ENCODE assay signal across 8 cellular contexts in genomic region chr13:73849292-73849691, GRCh38.
DNase-seq lines count a peak whose midpoint lies in the region; ATAC-seq and TF ChIP-seq lines count a peak whose summit lies in the region.

No MANE protein-coding gene starts in this region.

- H3K4me2 ChIP-seq in DND-41 (ENCODE audit: insufficient read depth, low read length), result no peak overlapping the region
- no peak overlapping the region for H3K4me2 ChIP-seq in hepatocyte

- H3K36me3 ChIP-seq in DND-41 (ENCODE audit: insufficient read depth, low read length) (peaks cover 22% of the 10 kb centered on the region), hepatocyte (replicated peaks; ENCODE audit: insufficient read depth, low read depth) (no peaks in the 10 kb centered on the region)

- no peak overlapping the region for H3K4me3 Mint-ChIP-seq in mesothelial cell of epicardium

- H2AFZ ChIP-seq in DND-41 (ENCODE audit: low read depth, low read length), result no peak overlapping the region
- no peak overlapping the region for H2AFZ ChIP-seq in hepatocyte

- no peaks in the 10 kb centered on the region for H3K27me3 Mint-ChIP-seq in mesothelial cell of epicardium (ENCODE audit: low read depth)

- peak; percentile 48 for DNase-seq in DND-41
- peak; percentile 61 for DNase-seq in RKO (ENCODE audit: low spot score)
- DNase-seq in hepatocyte (ENCODE audit: low spot score), result peak; percentile 42
- no peak for DNase-seq in SIG-M5 treated with dmso at 0.1 percent for 504 hours (lab: John Stamatoyannopoulos, UW; ENCODE audit: unreplicated experiment)
- no peak for DNase-seq in mesothelial cell of epicardium (ENCODE audit: low spot score in 2 of 2, unreplicated experiment in 2 of 2)
- DNase-seq in GDM1 (lab: John Stamatoyannopoulos, UW), result no peak

- no peaks in the 10 kb centered on the region for H3K9me3 Mint-ChIP-seq in mesothelial cell of epicardium

- H3K27me3 ChIP-seq in DND-41 (ENCODE audit: insufficient read depth, low read length, poor library complexity), result no peaks in the 10 kb centered on the region
- no peaks in the 10 kb centered on the region for H3K27me3 ChIP-seq in hepatocyte

- H3K4me3 ChIP-seq in DND-41 (ENCODE audit: low read depth in 1 of 2, low read length in 2 of 2), result no peak overlapping the region
- H3K4me3 ChIP-seq in hepatocyte, result no peak overlapping the region

- H4K20me1 ChIP-seq in DND-41 (ENCODE audit: insufficient read depth, low read length) (no peaks in the 10 kb centered on the region), hepatocyte (ENCODE audit: insufficient read depth, poor library complexity, severe bottlenecking) (no peaks in the 10 kb centered on the region)

- no peaks in the 10 kb centered on the region for H3K9me2 ChIP-seq in hepatocyte (replicated peaks; ENCODE audit: insufficient read depth)

- no peak overlapping the region for H3K27ac Mint-ChIP-seq in mesothelial cell of epicardium

- no peak overlapping the region for H3K9ac ChIP-seq in DND-41 (ENCODE audit: low read depth, low read length)

- no peaks in the 10 kb centered on the region; the same call in 1 of the 2 replicates for H3K4me1 ChIP-seq in DND-41 (ENCODE audit: insufficient read depth, low read length)
- peaks cover 7% of the 10 kb centered on the region for H3K4me1 ChIP-seq in hepatocyte (ENCODE audit: insufficient read depth)

- H3K27ac ChIP-seq in DND-41 (ENCODE audit: low read length) (no peak overlapping the region), hepatocyte (no peak overlapping the region)

- TF ChIP-seq CTCF in DND-41 (IDR thresholded peaks at IDR 0.05; ENCODE audit: borderline replicate concordance, extremely low read depth, low read length, poor library complexity, severe bottlenecking) (peak; percentile 58), hepatocyte (IDR thresholded peaks at IDR 0.05; ENCODE audit: poor library complexity) (peak; percentile 45), mesothelial cell of epicardium (IDR thresholded peaks at IDR 0.05; ENCODE audit: unreplicated experiment) (no peak)

- H3K79me2 ChIP-seq in DND-41 (ENCODE audit: insufficient read depth, low read length) (peaks cover 25% of the 10 kb centered on the region), hepatocyte (no peaks in the 10 kb centered on the region)

- peaks cover 11% of the 10 kb centered on the region for H3K36me3 Mint-ChIP-seq in mesothelial cell of epicardium

- H3K9me3 ChIP-seq in DND-41 (ENCODE audit: insufficient read depth, low read length, severe bottlenecking) (no peaks in the 10 kb centered on the region), hepatocyte (ENCODE audit: low read depth) (no peaks in the 10 kb centered on the region)

- 50% methylated on average over 5 of the region's 5 CpGs for WGBS in hepatocyte (ENCODE audit: low lambda C conversion rate, missing lambda C conversion rate)

- peaks cover 26% of the 10 kb centered on the region for H3K4me1 Mint-ChIP-seq in mesothelial cell of epicardium

- peak; percentile 77 for ATAC-seq in DND-41 (ENCODE audit: insufficient read depth, low read depth)
- peak; percentile 52 for ATAC-seq in GM21515 (IDR thresholded peaks at IDR 0.05; ENCODE audit: unreplicated experiment)
- no peak for ATAC-seq in HG03457 (IDR thresholded peaks at IDR 0.05; ENCODE audit: unreplicated experiment)

Comparison
In these comparisons a context has a peak if more than half of its experiments do, and no peak if none do; other contexts are left out.
1. DNase-seq: peak in DND-41 (single experiment), RKO (single experiment) and hepatocyte (single experiment); none in SIG-M5 treated with dmso at 0.1 percent for 504 hours (single experiment), mesothelial cell of epicardium (0 of 2) and GDM1 (single experiment).